Comparison of ENCODE assay signal across 8 cellular contexts in the genomic region with DNA sequence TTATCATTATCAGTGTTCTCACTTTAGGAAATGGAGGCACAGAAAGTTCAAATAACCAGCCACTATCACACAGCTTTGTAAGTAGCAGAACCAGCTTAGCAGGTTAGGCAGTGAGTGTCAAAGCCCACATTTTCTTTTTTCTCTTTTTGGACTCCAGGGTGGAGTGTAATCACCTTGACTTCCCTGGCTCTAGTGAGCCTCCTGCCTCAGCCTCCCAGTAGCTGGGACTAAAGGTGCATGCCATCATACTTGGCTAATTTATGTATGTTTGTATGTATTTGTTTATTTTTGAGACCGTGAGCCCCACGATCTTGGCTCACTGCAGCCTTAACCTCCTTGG. TPM values are rescaled to one million over a fixed set of nuclear protein-coding genes. Genes with fewer than 3 reads are reported as not detected.
DNase-seq lines count a peak whose midpoint lies in the region; ATAC-seq and TF ChIP-seq lines count a peak whose summit lies in the region.

No MANE protein-coding gene starts in this region.

- DNase-seq in Calu3 (peak; percentile 66), LoVo (ENCODE audit: low spot score) (peak; percentile 55), mammary epithelial cell (peak; percentile 54), trophoblast cell (peak; percentile 84 to 96), endodermal cell (no peak), dorsolateral prefrontal cortex (no peak)

- H3K9me3 ChIP-seq in mammary epithelial cell (replicated peaks; ENCODE audit: insufficient read depth, low read length) (no peaks in the 10 kb centered on the region), trophoblast cell (ENCODE audit: insufficient read depth, low read depth, low read length) (no peaks in the 10 kb centered on the region), endodermal cell (ENCODE audit: control insufficient read depth, low read length) (no peaks in the 10 kb centered on the region)

- H2BK12ac ChIP-seq in trophoblast cell (ENCODE audit: low read length), result no peak overlapping the region

- no peaks in the 10 kb centered on the region for H3K27me3 ChIP-seq in mammary epithelial cell (ENCODE audit: insufficient read depth, low read length)
- no peaks in the 10 kb centered on the region for H3K27me3 ChIP-seq in trophoblast cell (ENCODE audit: insufficient read depth, low read length)
- no peaks in the 10 kb centered on the region for H3K27me3 ChIP-seq in endodermal cell (ENCODE audit: control insufficient read depth, insufficient read depth, low read length, poor library complexity, severe bottlenecking)
- H3K27me3 ChIP-seq in dorsolateral prefrontal cortex, result no peaks in the 10 kb centered on the region

- H3K4me3 ChIP-seq in mammary epithelial cell (replicated peaks in 1 of 3; ENCODE audit: insufficient read depth in 1 of 3, low read depth in 2 of 3, low read length in 3 of 3), result no peak overlapping the region
- no peak overlapping the region for H3K4me3 ChIP-seq in trophoblast cell (ENCODE audit: low read depth, low read length)
- no peak overlapping the region for H3K4me3 ChIP-seq in endodermal cell (ENCODE audit: low read length)
- H3K4me3 ChIP-seq in dorsolateral prefrontal cortex, result no peak overlapping the region

- WGBS in mammary epithelial cell (ENCODE audit: low coverage, missing lambda C conversion rate), result 92% methylated on average over 2 of the region's 2 CpGs
- no CpG with 5 or more reads among the region's 2 CpGs for WGBS in trophoblast cell (ENCODE audit: extremely low coverage, insufficient coverage, insufficient read length)
- 82 to 89% methylated on average over 2 of the region's 2 CpGs for WGBS in endodermal cell (ENCODE audit: insufficient coverage in 1 of 2, insufficient read length in 1 of 2), 2 experiments

- H3K9ac ChIP-seq in mammary epithelial cell (ENCODE audit: insufficient read depth, low read length) (no peak overlapping the region), trophoblast cell (ENCODE audit: low read length) (no peak overlapping the region), endodermal cell (ENCODE audit: extremely low read depth, low read length, poor library complexity, severe bottlenecking) (no peak overlapping the region)

- no peak overlapping the region for H3K27ac ChIP-seq in mammary epithelial cell (ENCODE audit: insufficient read depth, low read depth, low read length)
- H3K27ac ChIP-seq in trophoblast cell (ENCODE audit: low read depth, low read length), result peak overlapping the region; percentile 44
- no peak overlapping the region for H3K27ac ChIP-seq in endodermal cell (ENCODE audit: low read depth, low read length)
- H3K27ac ChIP-seq in dorsolateral prefrontal cortex, result peak overlapping the region in 2 of 59 donors; percentile 21 to 46

- no peaks in the 10 kb centered on the region for H3K36me3 ChIP-seq in mammary epithelial cell (ENCODE audit: insufficient read depth, low read length)
- no peaks in the 10 kb centered on the region for H3K36me3 ChIP-seq in trophoblast cell (ENCODE audit: control insufficient read depth in 1 of 2, insufficient read depth in 2 of 2, low read length in 2 of 2)
- no peaks in the 10 kb centered on the region for H3K36me3 ChIP-seq in endodermal cell (ENCODE audit: control insufficient read depth, insufficient read depth, low read length)

- H3K4me2 ChIP-seq in mammary epithelial cell (ENCODE audit: insufficient read depth, low read depth, low read length), result peak overlapping the region; percentile 70
- H3K4me2 ChIP-seq in trophoblast cell (ENCODE audit: low read length), result no peak overlapping the region

- H3K36me3 Mint-ChIP-seq in Calu3 (ENCODE audit: insufficient read depth, unreplicated experiment) (peaks cover 21% of the 10 kb centered on the region), endodermal cell (ENCODE audit: low read depth) (no peaks in the 10 kb centered on the region)

- H3K4me3 Mint-ChIP-seq in Calu3 (ENCODE audit: low read depth, unreplicated experiment), result peak overlapping the region; percentile 35
- no peak overlapping the region for H3K4me3 Mint-ChIP-seq in endodermal cell

- H4K91ac ChIP-seq in trophoblast cell (ENCODE audit: low read depth, low read length), result peak overlapping the region; percentile 19

- H2AK5ac ChIP-seq in trophoblast cell (ENCODE audit: low read length), result no peak overlapping the region

- dilution Hi-C loops in mammary epithelial cell (cut with HindIII; ENCODE audit: low sequenced_read_pairs), result no loop called here

- ATAC-seq in HG03432 (IDR thresholded peaks at IDR 0.05; ENCODE audit: unreplicated experiment) (no peak), HG02763 (IDR thresholded peaks at IDR 0.05; ENCODE audit: unreplicated experiment) (no peak)

- BruUV-seq in Calu3 (replicated peaks; lab: Mats Ljungman, UMichigan) (no TSS peak), mammary epithelial cell (replicated peaks; lab: Mats Ljungman, UMichigan) (no TSS peak)

- H2BK5ac ChIP-seq in trophoblast cell (ENCODE audit: low read depth, low read length, poor library complexity), result no peak overlapping the region

- H2AFZ ChIP-seq in mammary epithelial cell (ENCODE audit: low read depth, low read length) (no peak overlapping the region), trophoblast cell (ENCODE audit: insufficient read depth, low read length, poor library complexity) (no peak overlapping the region)

- peaks cover 8% of the 10 kb centered on the region for H3K79me1 ChIP-seq in trophoblast cell (ENCODE audit: low read length)

- no peak overlapping the region for H4K12ac ChIP-seq in trophoblast cell (ENCODE audit: low read depth, low read length)

- H4K20me1 ChIP-seq in mammary epithelial cell (ENCODE audit: insufficient read depth, low read length), result no peaks in the 10 kb centered on the region

- H3K14ac ChIP-seq in trophoblast cell (ENCODE audit: low read length), result no peak overlapping the region

- H3K27me3 Mint-ChIP-seq in Calu3 (ENCODE audit: unreplicated experiment), result no peaks in the 10 kb centered on the region
- no peaks in the 10 kb centered on the region for H3K27me3 Mint-ChIP-seq in endodermal cell (ENCODE audit: insufficient read depth)

- H3K27ac Mint-ChIP-seq in Calu3 (ENCODE audit: unreplicated experiment) (peak overlapping the region; percentile 68), endodermal cell (no peak overlapping the region)

- H3K4me1 ChIP-seq in mammary epithelial cell (ENCODE audit: insufficient read depth, low read length) (peaks cover 15% of the 10 kb centered on the region), trophoblast cell (ENCODE audit: control insufficient read depth in 1 of 2, insufficient read depth in 2 of 2, low read length in 2 of 2) (peaks cover 2 to 5% of the 10 kb centered on the region in 2 experiments), endodermal cell (ENCODE audit: control insufficient read depth, insufficient read depth, low read length) (no peaks in the 10 kb centered on the region)

- no peak overlapping the region for H4K8ac ChIP-seq in trophoblast cell (ENCODE audit: low read depth, low read length)

- intact Hi-C loops in Calu3 (cut with micrococcal nuclease; ENCODE audit: unreplicated experiment) (loop anchor here (5.0 to 10.0 kb wide), 2 partner anchors 37 to 289 kb away; no protein-coding TSS in a partner anchor), mammary epithelial cell (cut with micrococcal nuclease) (no loop called here), dorsolateral prefrontal cortex (cut with DNase I) (loop anchor here in 1 of 2 donors (10.0 kb wide), 2 partner anchors 229 to 299 kb away; no protein-coding TSS in a partner anchor)

- H3K79me2 ChIP-seq in mammary epithelial cell (ENCODE audit: insufficient read depth, low read length), result no peaks in the 10 kb centered on the region
- no peaks in the 10 kb centered on the region for H3K79me2 ChIP-seq in trophoblast cell (ENCODE audit: control insufficient read depth, insufficient read depth, low read length, poor library complexity)

- H3K4me1 Mint-ChIP-seq in Calu3 (ENCODE audit: low read depth, unreplicated experiment) (peaks cover 41% of the 10 kb centered on the region), endodermal cell (peaks cover 9% of the 10 kb centered on the region)

- no peak overlapping the region for H3K18ac ChIP-seq in trophoblast cell (ENCODE audit: low read length)

- no peak overlapping the region for H2BK120ac ChIP-seq in trophoblast cell (ENCODE audit: insufficient read depth, low read length, poor library complexity)

- TF ChIP-seq CTCF in Calu3 (IDR thresholded peaks at IDR 0.05; ENCODE audit: unreplicated experiment) (no peak), mammary epithelial cell (conservative IDR thresholded peaks at IDR 0.05 in 1 of 2, IDR thresholded peaks at IDR 0.05 in 1 of 2; ENCODE audit: extremely low read depth in 1 of 2, insufficient read depth in 1 of 2, low read depth in 1 of 2, low read length in 2 of 2) (no peak), endodermal cell (conservative IDR thresholded peaks at IDR 0.05) (no peak), dorsolateral prefrontal cortex (IDR thresholded peaks at IDR 0.05 in 54 of 56, conservative IDR thresholded peaks at IDR 0.05 in 2 of 56; ENCODE audit: low read depth in 1 of 56, partially characterized antibody in 56 of 56) (no peak)

- H3K9me3 Mint-ChIP-seq in Calu3 (ENCODE audit: low read depth, unreplicated experiment) (peaks cover 2% of the 10 kb centered on the region), endodermal cell (no peaks in the 10 kb centered on the region)

- no peak overlapping the region for H3K23ac ChIP-seq in trophoblast cell (ENCODE audit: low read length)

- no peak overlapping the region for H3K4ac ChIP-seq in trophoblast cell (ENCODE audit: low read depth, low read length)

- in situ Hi-C loops in mammary epithelial cell (cut with MboI; ENCODE audit: low sequenced_read_pairs in 2 of 2), result no loop called here

- CTCF ChIA-PET in Calu3 (lab: Charles Lee), result interaction anchor here (0.5 to 2.0 kb wide), 14 partner anchors 8 to 789 kb away, joined by 3 to 28 read pairs (median 6); a partner anchor contains a TSS
- CTCF ChIA-PET in mammary epithelial cell (lab: Charles Lee; ENCODE audit: low non-redundant PET), result interaction anchor here (0.6 to 0.7 kb wide), 2 partner anchors 29 to 147 kb away, joined by 3 to 7 read pairs; no protein-coding TSS in a partner anchor

RNA-seq across cellular contexts. Expression of a gene that starts 7.8 kb away (rescaled TPM):
- total RNA-seq in Calu3 (2022) (60.3 and 63.8 TPM in 2 replicates), mammary epithelial cell (10 to 100 TPM; 26.7 to 29.6 TPM), endodermal cell (10 to 100 TPM; 38.6 TPM), dorsolateral prefrontal cortex (10 to 100 TPM; 15.5 to 33.7 (median 20.9) TPM)
- 15.5 TPM for polyA plus RNA-seq in mammary epithelial cell
- polyA minus RNA-seq in mammary epithelial cell, result 39.6 TPM
- polyA plus RNA-seq in trophoblast cell (2013), result 189 and 191 TPM in 2 replicates
- polyA plus RNA-seq in endodermal cell (2013, experiment 1 of 2), result 15.2 TPM
- 14.4 TPM for polyA plus RNA-seq in endodermal cell (2013, experiment 2 of 2)

Comparison
In these comparisons a context has a peak if more than half of its experiments do, and no peak if none do; other contexts are left out.
1. DNase-seq: peak in Calu3 (single experiment), LoVo (single experiment), mammary epithelial cell (single experiment) and trophoblast cell (2 of 2); none in endodermal cell (single experiment) and dorsolateral prefrontal cortex (0 of 10).